8 cellular contexts compared by ENCODE assay signal in genomic region chr3:169772951-169773816, GRCh38.
DNase-seq lines count a peak whose midpoint lies in the region; ATAC-seq and TF ChIP-seq lines count a peak whose summit lies in the region.

Gene MYNN (plus strand): TSS chr3:169773396. CDS start chr3:169774296, 900 bp downstream.

- H3K9ac ChIP-seq in mucosa of rectum (ENCODE audit: low read depth in 1 of 2, low read length in 2 of 2) = peak within 1 kb of the TSS; percentile 95 to 99

- DNase-seq in DMS 273 (lab: John Stamatoyannopoulos, UW; ENCODE audit: unreplicated experiment) (peak; percentile 97), HuH-7 (ENCODE audit: low spot score) (peak; percentile 77), OCI-M1 (lab: John Stamatoyannopoulos, UW) (peak; percentile 89), activated T-cell treated with anti-CD3 and anti-CD28 coated beads for 4 hours (peak; percentile 92), erythroblast (lab: John Stamatoyannopoulos, UW) (peak; percentile 92 to 96)
- DNase-seq in stimulated activated CD8-positive, alpha-beta memory T cell treated with anti-CD3 and anti-CD28 coated beads, Interleukin-7, amount 100 ng/mL, for 1 hour (ENCODE audit: low read depth in 2 of 2) = peak; percentile 84 to 87

- no peaks in the 10 kb centered on the region for H3K27me3 ChIP-seq in mucosa of rectum (ENCODE audit: control insufficient read depth in 2 of 2, insufficient read depth in 2 of 2, low read length in 2 of 2)

- H3K27ac ChIP-seq in mucosa of rectum (ENCODE audit: low read depth in 2 of 2, low read length in 2 of 2) = peak within 1 kb of the TSS; percentile 99 to 100

- peaks cover 11 to 14% of the 10 kb centered on the region in 2 donors for H3K4me1 ChIP-seq in mucosa of rectum (ENCODE audit: control insufficient read depth in 2 of 2, insufficient read depth in 2 of 2, low read length in 2 of 2)

- peak; percentile 82 for ATAC-seq in GM21447 (IDR thresholded peaks at IDR 0.05; ENCODE audit: unreplicated experiment)

- H3K36me3 ChIP-seq in mucosa of rectum (ENCODE audit: control insufficient read depth in 2 of 2, insufficient read depth in 2 of 2, low read length in 2 of 2) = peaks cover 21 to 26% of the 10 kb centered on the region in 2 donors

- H3K9me3 ChIP-seq in mucosa of rectum (ENCODE audit: control insufficient read depth in 2 of 2, low read length in 2 of 2) = no peaks in the 10 kb centered on the region

- H3K4me3 ChIP-seq in mucosa of rectum (ENCODE audit: low read length in 2 of 2) = peak within 1 kb of the TSS; percentile 79 to 86

- TF ChIP-seq POLR2A in erythroblast (IDR thresholded peaks at IDR 0.05; ENCODE audit: low read length) = peak; percentile 99

Comparison
In these comparisons a context has a peak if more than half of its experiments do, and no peak if none do; other contexts are left out.
1. Peak in every context shown above with its lines: DNase-seq, ATAC-seq, H3K4me3 ChIP-seq and H3K27ac ChIP-seq.